In genomic region chr14:20998674-20999366, GRCh38 we compare ENCODE assay signal across 1 cellular context.
TF ChIP-seq lines count a peak whose summit lies in the region.

Gene SLC39A2 (plus strand): TSS chr14:20999293. CDS start chr14:20999447, 154 bp downstream.

TF ChIP-seq in GM23338, 12 proteins besides CTCF, POLR2A, EP300 and RAD21 (continued from another document):
- TF ChIP-seq REST (IDR thresholded peaks at IDR 0.05; ENCODE audit: unreplicated experiment): no peak
- TF ChIP-seq NANOG (IDR thresholded peaks at IDR 0.05; ENCODE audit: borderline replicate concordance): no peak
- TF ChIP-seq ZNF331 (CRISPR knock-in tag; IDR thresholded peaks at IDR 0.05; ENCODE audit: low read depth): no peak
- TF ChIP-seq ZNF462 (CRISPR knock-in tag; IDR thresholded peaks at IDR 0.05): no peak
- TF ChIP-seq ZNF114 (CRISPR knock-in tag; IDR thresholded peaks at IDR 0.05): no peak
- no peak for TF ChIP-seq EZH2 (IDR thresholded peaks at IDR 0.05; ENCODE audit: low read depth, unreplicated experiment)
- no peak for TF ChIP-seq POLR2AphosphoS5 (IDR thresholded peaks at IDR 0.05; ENCODE audit: low read depth)
TF ChIP-seq in GM23338: peak in this region for 0.
